ENCODE assay signal across 20 cellular contexts in the genomic region with DNA sequence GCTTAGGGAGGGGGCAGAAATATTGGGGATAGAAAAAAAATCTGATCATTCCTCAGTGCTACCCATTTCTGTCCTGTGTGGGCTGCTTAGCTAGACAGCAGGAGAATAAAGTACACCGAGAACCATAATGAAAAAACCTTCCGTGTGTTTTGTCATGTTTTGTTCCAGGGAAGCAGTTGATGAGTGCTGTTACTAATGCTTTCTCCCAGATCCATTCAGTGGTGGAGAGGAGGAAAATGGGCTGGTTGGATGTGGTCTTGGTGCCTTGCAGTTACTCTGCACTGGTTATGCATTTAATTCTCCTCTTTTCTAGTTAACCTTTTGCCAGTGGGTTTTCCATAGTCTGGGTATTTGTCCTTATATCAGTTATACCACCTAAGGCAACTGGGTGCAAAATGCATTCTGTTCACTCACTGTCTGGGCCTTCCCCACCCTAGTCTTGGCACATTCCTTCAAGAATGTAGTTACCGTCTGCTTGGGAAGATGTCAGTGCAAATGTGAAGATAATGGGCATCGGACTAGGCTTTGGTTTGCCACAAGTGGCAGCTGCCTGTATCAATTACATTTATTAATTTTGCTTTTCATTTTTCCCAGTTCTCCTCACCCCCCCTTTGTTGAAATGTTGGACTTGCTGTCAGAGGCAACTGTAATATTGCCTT. TPM values are rescaled to one million over a fixed set of nuclear protein-coding genes. Genes with fewer than 3 reads are reported as not detected.
DNase-seq lines count a peak whose midpoint lies in the region; ATAC-seq and TF ChIP-seq lines count a peak whose summit lies in the region.
"Had no signal": no experiment of that assay in that cellular context is flagged by ENCODE, and none has a peak within 500 bp of the region (broad histone marks: within the 10 kb centered on the region; RNA-seq: fewer than 3 reads in every experiment).

No MANE protein-coding gene starts in this region.

- H4K5ac ChIP-seq in mesendoderm (ENCODE audit: low read length) = no peak overlapping the region

- H3K79me2 ChIP-seq in mesendoderm (ENCODE audit: control insufficient read depth, insufficient read depth, low read length) = no peaks in the 10 kb centered on the region

- H3K27me3 ChIP-seq in CD4-positive, alpha-beta memory T cell (ENCODE audit: insufficient read depth, low read length) = no peaks in the 10 kb centered on the region
- no peaks in the 10 kb centered on the region for H3K27me3 ChIP-seq in mesendoderm (ENCODE audit: insufficient read depth, low read length, poor library complexity)
- H3K27me3 ChIP-seq: BE2C, foreskin keratinocyte had no signal

- H3K4me2 ChIP-seq in mesendoderm (ENCODE audit: low read length) = no peak overlapping the region

- H3K36me3 Mint-ChIP-seq in CD4-positive, alpha-beta memory T cell = peaks cover 30 to 56% of the 10 kb centered on the region in 2 donors
- peaks cover 42% of the 10 kb centered on the region for H3K36me3 Mint-ChIP-seq in activated naive CD8-positive, alpha-beta T cell treated with anti-CD3 and anti-CD28 coated beads, Interleukin-2, amount 10 ng/mL, durations not matched to agents 7 days and 5 days
- peaks cover 55% of the 10 kb centered on the region for H3K36me3 Mint-ChIP-seq in natural killer cell treated with Interleukin-12 subunit alpha and Interleukin-12 subunit beta and Interleukin-15 and Interleukin-18, amount 100 ng/mL, for 72 hours

- POLR2A ChIA-PET in CD4-positive, alpha-beta memory T cell (lab: Charles Lee; ENCODE audit: partially characterized antibody) = no interaction called here
- POLR2A ChIA-PET in activated naive CD8-positive, alpha-beta T cell treated with anti-CD3 and anti-CD28 coated beads, Interleukin-2, amount 10 ng/mL, durations not matched to agents 7 days and 5 days (lab: Charles Lee) = no interaction called here

- no peak overlapping the region for H2BK120ac ChIP-seq in mesendoderm (ENCODE audit: low read depth, low read length)

- H3K9me3 ChIP-seq in CD4-positive, alpha-beta memory T cell (ENCODE audit: control insufficient read depth in 1 of 2, low read length in 2 of 2) = no peaks in the 10 kb centered on the region
- H3K9me3 ChIP-seq: BE2C, thoracic aorta had no signal

- H3K4me1 Mint-ChIP-seq in CD4-positive, alpha-beta memory T cell = peaks cover 0 to 13% (median 5%) of the 10 kb centered on the region in 4 donors
- H3K4me1 Mint-ChIP-seq in activated naive CD8-positive, alpha-beta T cell treated with anti-CD3 and anti-CD28 coated beads, Interleukin-2, amount 10 ng/mL, durations not matched to agents 7 days and 5 days = peaks cover 8% of the 10 kb centered on the region
- peaks cover 25 to 27% of the 10 kb centered on the region in 2 donors for H3K4me1 Mint-ChIP-seq in natural killer cell treated with Interleukin-12 subunit alpha and Interleukin-12 subunit beta and Interleukin-15 and Interleukin-18, amount 100 ng/mL, for 72 hours (ENCODE audit: low read depth in 2 of 2)
- H3K4me1 Mint-ChIP-seq: naive B cell had no signal

- no peak overlapping the region for H3K23ac ChIP-seq in mesendoderm (ENCODE audit: low read length)

- peak; percentile 16 for TF ChIP-seq POLR2A in GM18505 (IDR thresholded peaks at IDR 0.05; ENCODE audit: borderline replicate concordance, extremely low read depth, insufficient read depth, insufficient read length)

- CTCF ChIA-PET in CD4-positive, alpha-beta memory T cell (lab: Charles Lee; ENCODE audit: partially characterized antibody) = interaction anchor here (1.2 kb wide), 1 partner anchor 8 kb away, joined by 3 read pairs; no protein-coding TSS in a partner anchor

- intact Hi-C loops in CD4-positive, alpha-beta memory T cell (cut with micrococcal nuclease) = no loop called here

- H3K4me3 Mint-ChIP-seq in CD4-positive, alpha-beta memory T cell = no peak overlapping the region
- H3K4me3 Mint-ChIP-seq in activated naive CD8-positive, alpha-beta T cell treated with anti-CD3 and anti-CD28 coated beads, Interleukin-2, amount 10 ng/mL, durations not matched to agents 7 days and 5 days = no peak overlapping the region
- H3K4me3 Mint-ChIP-seq in natural killer cell treated with Interleukin-12 subunit alpha and Interleukin-12 subunit beta and Interleukin-15 and Interleukin-18, amount 100 ng/mL, for 72 hours = no peak overlapping the region
- H3K4me3 Mint-ChIP-seq: activated T-helper 1 cell treated with anti-CD3 and anti-CD28 coated beads, Interleukin-12 subunit alpha, Interleukin-12 subunit beta, Interleukin-2, Interleukin-4 antibody, amounts not matched to agents 30 ng/mL and 10 ng/mL and 1 ng/mL, durations not matched to agents 14 hours and 24 hours and 36 hours; naive B cell had no signal

- DNase-seq in CD4-positive, alpha-beta memory T cell = no peak
- no peak for DNase-seq in activated naive CD8-positive, alpha-beta T cell treated with anti-CD3 and anti-CD28 coated beads, Interleukin-2, amount 10 ng/mL, durations not matched to agents 7 days and 5 days
- DNase-seq in natural killer cell treated with Interleukin-12 subunit alpha and Interleukin-12 subunit beta and Interleukin-15 and Interleukin-18, amount 100 ng/mL, for 72 hours (ENCODE audit: low spot score) = no peak
- no peak for DNase-seq in DMS153 treated with DMSO at 0.1 percent for 48 hours (lab: John Stamatoyannopoulos, UW; ENCODE audit: unreplicated experiment)
- DNase-seq in mesendoderm = no peak
- DNase-seq: activated CD4-positive, alpha-beta T cell treated with anti-CD3 and anti-CD28 coated beads for 48 hours; BE2C; foreskin keratinocyte; naive B cell; NCI-H2029 treated with DMSO at 0.1 percent for 48 hours; NCI-H524 treated with DMSO at 0.1 percent for 48 hours; SIG-M5; stimulated activated CD4-positive, alpha-beta T cell treated with anti-CD3 and anti-CD28 coated beads, Interleukin-1b, Interleukin-23, amount 100 ng/mL, for 48 hours; T-helper 9 cell had no signal

- no peaks in the 10 kb centered on the region for H3K27me3 Mint-ChIP-seq in CD4-positive, alpha-beta memory T cell
- H3K27me3 Mint-ChIP-seq in activated naive CD8-positive, alpha-beta T cell treated with anti-CD3 and anti-CD28 coated beads, Interleukin-2, amount 10 ng/mL, durations not matched to agents 7 days and 5 days = no peaks in the 10 kb centered on the region
- H3K27me3 Mint-ChIP-seq in natural killer cell treated with Interleukin-12 subunit alpha and Interleukin-12 subunit beta and Interleukin-15 and Interleukin-18, amount 100 ng/mL, for 72 hours = no peaks in the 10 kb centered on the region
- H3K27me3 Mint-ChIP-seq: naive B cell had no signal

- H4K8ac ChIP-seq in mesendoderm (ENCODE audit: low read depth, low read length) = no peak overlapping the region

- H3K36me3 ChIP-seq in CD4-positive, alpha-beta memory T cell (ENCODE audit: insufficient read depth, low read length) = peaks cover 34% of the 10 kb centered on the region
- peaks cover 21% of the 10 kb centered on the region for H3K36me3 ChIP-seq in mesendoderm (ENCODE audit: control insufficient read depth, insufficient read depth, low read length)

- no peaks in the 10 kb centered on the region for H3K9me3 Mint-ChIP-seq in CD4-positive, alpha-beta memory T cell
- no peaks in the 10 kb centered on the region for H3K9me3 Mint-ChIP-seq in activated naive CD8-positive, alpha-beta T cell treated with anti-CD3 and anti-CD28 coated beads, Interleukin-2, amount 10 ng/mL, durations not matched to agents 7 days and 5 days
- no peaks in the 10 kb centered on the region for H3K9me3 Mint-ChIP-seq in natural killer cell treated with Interleukin-12 subunit alpha and Interleukin-12 subunit beta and Interleukin-15 and Interleukin-18, amount 100 ng/mL, for 72 hours
- H3K9me3 Mint-ChIP-seq: activated T-helper 1 cell treated with anti-CD3 and anti-CD28 coated beads, Interleukin-12 subunit alpha, Interleukin-12 subunit beta, Interleukin-2, Interleukin-4 antibody, amounts not matched to agents 30 ng/mL and 10 ng/mL and 1 ng/mL, durations not matched to agents 14 hours and 24 hours and 36 hours; naive B cell had no signal

- no peak overlapping the region for H2BK15ac ChIP-seq in mesendoderm (replicated peaks; ENCODE audit: low read depth)

- H2BK5ac ChIP-seq in mesendoderm (ENCODE audit: low read length) = no peak overlapping the region

- H3K56ac ChIP-seq in mesendoderm (ENCODE audit: low read length) = no peak overlapping the region

- H3K4me1 ChIP-seq in CD4-positive, alpha-beta memory T cell (ENCODE audit: insufficient read depth, low read length) = no peaks in the 10 kb centered on the region
- no peaks in the 10 kb centered on the region for H3K4me1 ChIP-seq in mesendoderm (ENCODE audit: control insufficient read depth, low read depth, low read length)
- H3K4me1 ChIP-seq: foreskin keratinocyte had no signal

- peak overlapping the region in 5 of 7 donors; percentile 27 to 50 (median 36) for H3K27ac Mint-ChIP-seq in CD4-positive, alpha-beta memory T cell
- peak overlapping the region; percentile 56 for H3K27ac Mint-ChIP-seq in activated naive CD8-positive, alpha-beta T cell treated with anti-CD3 and anti-CD28 coated beads, Interleukin-2, amount 10 ng/mL, durations not matched to agents 7 days and 5 days
- peak overlapping the region; percentile 8 to 37 for H3K27ac Mint-ChIP-seq in natural killer cell treated with Interleukin-12 subunit alpha and Interleukin-12 subunit beta and Interleukin-15 and Interleukin-18, amount 100 ng/mL, for 72 hours

- no peak overlapping the region for H2AK5ac ChIP-seq in mesendoderm (ENCODE audit: low read length)

- H3K18ac ChIP-seq in mesendoderm (ENCODE audit: low read length) = no peak overlapping the region

- no peak overlapping the region for H3K9ac ChIP-seq in mesendoderm (ENCODE audit: low read length)

- no peak overlapping the region for H3K4me3 ChIP-seq in CD4-positive, alpha-beta memory T cell (ENCODE audit: low read length in 2 of 2)
- no peak overlapping the region for H3K4me3 ChIP-seq in mesendoderm (ENCODE audit: low read length)
- H3K4me3 ChIP-seq: thoracic aorta had no signal

- H3K79me1 ChIP-seq in mesendoderm (ENCODE audit: low read length) = peaks cover 2% of the 10 kb centered on the region

- ATAC-seq in GM18505 (IDR thresholded peaks at IDR 0.05; ENCODE audit: unreplicated experiment) = no peak
- no peak for ATAC-seq in activated naive CD8-positive, alpha-beta T cell treated with anti-CD3 and anti-CD28 coated beads, Interleukin-2, amount 10 ng/mL, durations not matched to agents 7 days and 5 days (ENCODE audit: low read depth)
- ATAC-seq in natural killer cell treated with Interleukin-12 subunit alpha and Interleukin-12 subunit beta and Interleukin-15 and Interleukin-18, amount 100 ng/mL, for 72 hours = no peak
- ATAC-seq in GM19467 (IDR thresholded peaks at IDR 0.05; ENCODE audit: unreplicated experiment) = no peak
- ATAC-seq: foreskin keratinocyte, left lobe of liver had no signal

- no peak overlapping the region for H3K4ac ChIP-seq in mesendoderm (ENCODE audit: low read depth, low read length)

- H3K27ac ChIP-seq in CD4-positive, alpha-beta memory T cell (ENCODE audit: low read depth, low read length) = no peak overlapping the region
- no peak overlapping the region for H3K27ac ChIP-seq in mesendoderm (ENCODE audit: low read depth, low read length)
- H3K27ac ChIP-seq: foreskin keratinocyte, thoracic aorta had no signal

- WGBS in mesendoderm (ENCODE audit: extremely low coverage, insufficient coverage, low lambda C conversion rate) = no CpG with 5 or more reads among the region's 4 CpGs

RNA-seq across cellular contexts. Expression of a gene that starts 9.3 kb away (rescaled TPM):
- total RNA-seq in CD4-positive, alpha-beta memory T cell = 1 to 10 TPM; 6.7 to 7.4 TPM
- under 1 TPM; 0.49 to 0.68 TPM for polyA plus RNA-seq in CD4-positive, alpha-beta memory T cell
- total RNA-seq in activated naive CD8-positive, alpha-beta T cell treated with anti-CD3 and anti-CD28 coated beads, Interleukin-2, amount 10 ng/mL, durations not matched to agents 7 days and 5 days = 1 to 10 TPM; 8.0 to 8.9 TPM
- 10 to 100 TPM; 13.1 to 22.6 TPM for total RNA-seq in natural killer cell treated with Interleukin-12 subunit alpha and Interleukin-12 subunit beta and Interleukin-15 and Interleukin-18, amount 100 ng/mL, for 72 hours
- polyA plus RNA-seq in mesendoderm (2013, experiment 1 of 2) = 8.1 TPM
- polyA plus RNA-seq in mesendoderm (2013, experiment 2 of 2) = 7.0 TPM

RNA-seq across cellular contexts. Expression of a gene that starts 34.9 kb away (rescaled TPM):
- total RNA-seq in CD4-positive, alpha-beta memory T cell = 100 to 1,000 TPM; 258 to 268 TPM
- 10 to 100 TPM; 13.4 to 26.9 TPM for polyA plus RNA-seq in CD4-positive, alpha-beta memory T cell
- total RNA-seq in activated naive CD8-positive, alpha-beta T cell treated with anti-CD3 and anti-CD28 coated beads, Interleukin-2, amount 10 ng/mL, durations not matched to agents 7 days and 5 days = 100 to 1,000 TPM; 335 TPM
- 1,000 to 10,000 TPM in 1 of 2 donors, 100 to 1,000 TPM in 1; 665 to 1,039 TPM for total RNA-seq in natural killer cell treated with Interleukin-12 subunit alpha and Interleukin-12 subunit beta and Interleukin-15 and Interleukin-18, amount 100 ng/mL, for 72 hours
- polyA plus RNA-seq in mesendoderm (2013, experiment 1 of 2) = 345 TPM
- 347 TPM for polyA plus RNA-seq in mesendoderm (2013, experiment 2 of 2)

RNA-seq across cellular contexts. Expression of a gene that starts 48.4 kb away (rescaled TPM):
- total RNA-seq in CD4-positive, alpha-beta memory T cell = 10 to 100 TPM; 15.8 to 17.9 TPM
- polyA plus RNA-seq in CD4-positive, alpha-beta memory T cell = 10 to 100 TPM in 1 of 2 donors, 1 to 10 TPM in 1; 6.8 to 11.5 TPM
- total RNA-seq in activated naive CD8-positive, alpha-beta T cell treated with anti-CD3 and anti-CD28 coated beads, Interleukin-2, amount 10 ng/mL, durations not matched to agents 7 days and 5 days = 10 to 100 TPM; 20.7 to 22.8 TPM
- total RNA-seq in natural killer cell treated with Interleukin-12 subunit alpha and Interleukin-12 subunit beta and Interleukin-15 and Interleukin-18, amount 100 ng/mL, for 72 hours = 100 to 1,000 TPM; 234 to 437 TPM
- polyA plus RNA-seq in mesendoderm (2013, experiment 1 of 2) = 0.01 TPM
- 0.04 TPM for polyA plus RNA-seq in mesendoderm (2013, experiment 2 of 2)
- total RNA-seq: foreskin keratinocyte, renal cortical epithelial cell had no signal
- polyA plus RNA-seq: foreskin keratinocyte had no signal

Comparison
In these comparisons a context has a peak if more than half of its experiments do, and no peak if none do; other contexts are left out.
1. RNA of a gene that starts 48.4 kb away (total RNA-seq): 234 to 437 TPM in natural killer cell treated with Interleukin-12 subunit alpha and Interleukin-12 subunit beta and Interleukin-15 and Interleukin-18, amount 100 ng/mL, for 72 hours; 20.7 to 22.8 TPM in activated naive CD8-positive, alpha-beta T cell treated with anti-CD3 and anti-CD28 coated beads, Interleukin-2, amount 10 ng/mL, durations not matched to agents 7 days and 5 days and 15.8 to 17.9 TPM in CD4-positive, alpha-beta memory T cell; every median in the first group is over 4 times any median in the second.
2. Peak in every context shown above with its lines, with median percentiles within 50 percentile points of each other: H3K27ac Mint-ChIP-seq.